ENCODE assay signal across 1 cellular context in the genomic region with DNA sequence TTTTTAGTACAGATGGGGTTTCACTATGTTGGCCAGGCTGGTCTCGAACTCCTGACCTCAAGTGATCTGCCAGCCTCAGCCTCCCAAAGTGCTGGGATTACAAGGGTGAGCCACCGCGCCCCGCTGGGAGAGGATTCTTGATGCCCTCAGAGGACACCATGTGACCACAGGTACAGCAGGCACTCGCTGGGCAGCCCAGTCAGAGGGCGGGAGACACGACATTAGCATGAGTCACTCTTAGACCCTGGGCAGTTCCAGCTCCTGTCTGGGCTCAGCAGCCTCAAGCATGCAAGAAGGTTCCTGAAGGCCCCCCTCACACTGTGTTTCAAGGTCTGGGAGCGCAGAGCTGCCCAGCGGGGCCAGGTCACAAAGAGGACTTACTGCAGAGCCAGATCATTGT.
TF ChIP-seq lines count a peak whose summit lies in the region.

No MANE protein-coding gene starts in this region.

TF ChIP-seq in GM23338, 12 proteins besides CTCF, POLR2A, EP300 and RAD21:
- TF ChIP-seq CREB1 (CRISPR knock-in tag; IDR thresholded peaks at IDR 0.05; ENCODE audit: low read depth) (no peak), ZNF331 (CRISPR knock-in tag; IDR thresholded peaks at IDR 0.05; ENCODE audit: low read depth) (no peak), NANOG (IDR thresholded peaks at IDR 0.05; ENCODE audit: borderline replicate concordance) (no peak), EZH2 (IDR thresholded peaks at IDR 0.05; ENCODE audit: low read depth, unreplicated experiment) (no peak), EZH2phosphoT487 (IDR thresholded peaks at IDR 0.05; ENCODE audit: unreplicated experiment) (no peak), ZNF114 (CRISPR knock-in tag; IDR thresholded peaks at IDR 0.05) (no peak), ETS1 (IDR thresholded peaks at IDR 0.05) (no peak), POLR2AphosphoS5 (IDR thresholded peaks at IDR 0.05; ENCODE audit: low read depth) (no peak), JUNB (IDR thresholded peaks at IDR 0.05; ENCODE audit: unreplicated experiment) (no peak), STAT1 (IDR thresholded peaks at IDR 0.05; ENCODE audit: unreplicated experiment) (no peak)
- TF ChIP-seq, protein P1, sequence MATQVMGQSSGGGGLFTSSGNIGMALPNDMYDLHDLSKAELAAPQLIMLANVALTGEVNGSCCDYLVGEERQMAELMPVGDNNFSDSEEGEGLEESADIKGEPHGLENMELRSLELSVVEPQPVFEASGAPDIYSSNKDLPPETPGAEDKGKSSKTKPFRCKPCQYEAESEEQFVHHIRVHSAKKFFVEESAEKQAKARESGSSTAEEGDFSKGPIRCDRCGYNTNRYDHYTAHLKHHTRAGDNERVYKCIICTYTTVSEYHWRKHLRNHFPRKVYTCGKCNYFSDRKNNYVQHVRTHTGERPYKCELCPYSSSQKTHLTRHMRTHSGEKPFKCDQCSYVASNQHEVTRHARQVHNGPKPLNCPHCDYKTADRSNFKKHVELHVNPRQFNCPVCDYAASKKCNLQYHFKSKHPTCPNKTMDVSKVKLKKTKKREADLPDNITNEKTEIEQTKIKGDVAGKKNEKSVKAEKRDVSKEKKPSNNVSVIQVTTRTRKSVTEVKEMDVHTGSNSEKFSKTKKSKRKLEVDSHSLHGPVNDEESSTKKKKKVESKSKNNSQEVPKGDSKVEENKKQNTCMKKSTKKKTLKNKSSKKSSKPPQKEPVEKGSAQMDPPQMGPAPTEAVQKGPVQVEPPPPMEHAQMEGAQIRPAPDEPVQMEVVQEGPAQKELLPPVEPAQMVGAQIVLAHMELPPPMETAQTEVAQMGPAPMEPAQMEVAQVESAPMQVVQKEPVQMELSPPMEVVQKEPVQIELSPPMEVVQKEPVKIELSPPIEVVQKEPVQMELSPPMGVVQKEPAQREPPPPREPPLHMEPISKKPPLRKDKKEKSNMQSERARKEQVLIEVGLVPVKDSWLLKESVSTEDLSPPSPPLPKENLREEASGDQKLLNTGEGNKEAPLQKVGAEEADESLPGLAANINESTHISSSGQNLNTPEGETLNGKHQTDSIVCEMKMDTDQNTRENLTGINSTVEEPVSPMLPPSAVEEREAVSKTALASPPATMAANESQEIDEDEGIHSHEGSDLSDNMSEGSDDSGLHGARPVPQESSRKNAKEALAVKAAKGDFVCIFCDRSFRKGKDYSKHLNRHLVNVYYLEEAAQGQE (IDR thresholded peaks at IDR 0.05; ENCODE audit: unreplicated experiment) = no peak
- TF ChIP-seq, protein P2, sequence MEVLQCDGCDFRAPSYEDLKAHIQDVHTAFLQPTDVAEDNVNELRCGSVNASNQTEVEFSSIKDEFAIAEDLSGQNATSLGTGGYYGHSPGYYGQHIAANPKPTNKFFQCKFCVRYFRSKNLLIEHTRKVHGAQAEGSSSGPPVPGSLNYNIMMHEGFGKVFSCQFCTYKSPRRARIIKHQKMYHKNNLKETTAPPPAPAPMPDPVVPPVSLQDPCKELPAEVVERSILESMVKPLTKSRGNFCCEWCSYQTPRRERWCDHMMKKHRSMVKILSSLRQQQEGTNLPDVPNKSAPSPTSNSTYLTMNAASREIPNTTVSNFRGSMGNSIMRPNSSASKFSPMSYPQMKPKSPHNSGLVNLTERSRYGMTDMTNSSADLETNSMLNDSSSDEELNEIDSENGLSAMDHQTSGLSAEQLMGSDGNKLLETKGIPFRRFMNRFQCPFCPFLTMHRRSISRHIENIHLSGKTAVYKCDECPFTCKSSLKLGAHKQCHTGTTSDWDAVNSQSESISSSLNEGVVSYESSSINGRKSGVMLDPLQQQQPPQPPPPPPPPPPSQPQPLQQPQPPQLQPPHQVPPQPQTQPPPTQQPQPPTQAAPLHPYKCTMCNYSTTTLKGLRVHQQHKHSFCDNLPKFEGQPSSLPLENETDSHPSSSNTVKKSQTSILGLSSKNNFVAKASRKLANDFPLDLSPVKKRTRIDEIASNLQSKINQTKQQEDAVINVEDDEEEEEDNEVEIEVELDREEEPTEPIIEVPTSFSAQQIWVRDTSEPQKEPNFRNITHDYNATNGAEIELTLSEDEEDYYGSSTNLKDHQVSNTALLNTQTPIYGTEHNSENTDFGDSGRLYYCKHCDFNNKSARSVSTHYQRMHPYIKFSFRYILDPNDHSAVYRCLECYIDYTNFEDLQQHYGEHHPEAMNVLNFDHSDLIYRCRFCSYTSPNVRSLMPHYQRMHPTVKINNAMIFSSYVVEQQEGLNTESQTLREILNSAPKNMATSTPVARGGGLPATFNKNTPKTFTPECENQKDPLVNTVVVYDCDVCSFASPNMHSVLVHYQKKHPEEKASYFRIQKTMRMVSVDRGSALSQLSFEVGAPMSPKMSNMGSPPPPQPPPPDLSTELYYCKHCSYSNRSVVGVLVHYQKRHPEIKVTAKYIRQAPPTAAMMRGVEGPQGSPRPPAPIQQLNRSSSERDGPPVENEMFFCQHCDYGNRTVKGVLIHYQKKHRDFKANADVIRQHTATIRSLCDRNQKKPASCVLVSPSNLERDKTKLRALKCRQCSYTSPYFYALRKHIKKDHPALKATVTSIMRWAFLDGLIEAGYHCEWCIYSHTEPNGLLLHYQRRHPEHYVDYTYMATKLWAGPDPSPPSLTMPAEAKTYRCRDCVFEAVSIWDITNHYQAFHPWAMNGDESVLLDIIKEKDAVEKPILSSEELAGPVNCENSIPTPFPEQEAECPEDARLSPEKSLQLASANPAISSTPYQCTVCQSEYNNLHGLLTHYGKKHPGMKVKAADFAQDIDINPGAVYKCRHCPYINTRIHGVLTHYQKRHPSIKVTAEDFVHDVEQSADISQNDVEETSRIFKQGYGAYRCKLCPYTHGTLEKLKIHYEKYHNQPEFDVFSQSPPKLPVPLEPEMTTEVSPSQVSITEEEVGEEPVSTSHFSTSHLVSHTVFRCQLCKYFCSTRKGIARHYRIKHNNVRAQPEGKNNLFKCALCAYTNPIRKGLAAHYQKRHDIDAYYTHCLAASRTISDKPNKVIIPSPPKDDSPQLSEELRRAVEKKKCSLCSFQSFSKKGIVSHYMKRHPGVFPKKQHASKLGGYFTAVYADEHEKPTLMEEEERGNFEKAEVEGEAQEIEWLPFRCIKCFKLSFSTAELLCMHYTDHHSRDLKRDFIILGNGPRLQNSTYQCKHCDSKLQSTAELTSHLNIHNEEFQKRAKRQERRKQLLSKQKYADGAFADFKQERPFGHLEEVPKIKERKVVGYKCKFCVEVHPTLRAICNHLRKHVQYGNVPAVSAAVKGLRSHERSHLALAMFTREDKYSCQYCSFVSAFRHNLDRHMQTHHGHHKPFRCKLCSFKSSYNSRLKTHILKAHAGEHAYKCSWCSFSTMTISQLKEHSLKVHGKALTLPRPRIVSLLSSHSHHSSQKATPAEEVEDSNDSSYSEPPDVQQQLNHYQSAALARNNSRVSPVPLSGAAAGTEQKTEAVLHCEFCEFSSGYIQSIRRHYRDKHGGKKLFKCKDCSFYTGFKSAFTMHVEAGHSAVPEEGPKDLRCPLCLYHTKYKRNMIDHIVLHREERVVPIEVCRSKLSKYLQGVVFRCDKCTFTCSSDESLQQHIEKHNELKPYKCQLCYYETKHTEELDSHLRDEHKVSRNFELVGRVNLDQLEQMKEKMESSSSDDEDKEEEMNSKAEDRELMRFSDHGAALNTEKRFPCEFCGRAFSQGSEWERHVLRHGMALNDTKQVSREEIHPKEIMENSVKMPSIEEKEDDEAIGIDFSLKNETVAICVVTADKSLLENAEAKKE (CRISPR knock-in tag; IDR thresholded peaks at IDR 0.05) = no peak
